Comparison of ENCODE assay signal across 12 cellular contexts in the genomic region with DNA sequence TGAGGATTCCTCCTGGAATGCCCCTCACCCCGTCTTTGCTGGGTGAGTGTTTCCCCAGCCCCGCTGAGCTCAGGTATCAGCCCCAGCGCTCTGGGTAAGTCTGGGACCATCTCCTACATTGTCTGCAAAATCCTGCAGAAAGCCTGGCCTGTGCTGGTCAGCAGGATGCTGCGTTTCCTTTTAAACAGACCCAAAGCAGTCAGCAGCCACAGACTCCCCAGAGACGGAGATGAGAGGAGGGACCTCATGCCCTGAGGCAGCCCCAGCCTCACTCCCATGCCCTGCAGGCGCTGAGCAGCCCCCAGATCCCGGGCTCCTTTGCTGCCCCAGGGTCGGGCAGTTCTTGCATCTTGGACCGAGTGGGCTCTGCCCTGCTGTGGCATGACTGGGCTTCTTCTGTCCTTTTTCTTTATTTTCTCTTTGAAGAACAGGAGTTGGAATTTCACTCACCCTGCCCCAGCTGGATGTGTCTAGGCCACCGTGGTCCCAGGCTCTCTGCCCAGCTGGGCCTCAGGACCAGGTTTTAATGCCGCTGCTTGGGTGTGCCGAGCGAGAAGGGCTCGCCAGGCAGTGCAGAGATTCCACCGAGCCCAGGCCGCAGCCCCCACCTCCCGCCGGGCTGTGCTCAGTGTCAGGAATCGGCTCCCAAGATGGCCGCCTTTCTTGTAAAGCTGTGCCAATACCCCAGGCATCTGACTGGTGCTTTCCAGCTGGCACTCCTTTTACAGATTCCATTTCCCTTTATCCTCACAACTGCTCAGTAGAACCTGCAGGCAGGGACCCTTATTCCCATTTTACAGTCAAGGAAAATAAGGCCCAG. TPM values are rescaled to one million over a fixed set of nuclear protein-coding genes. Genes with fewer than 3 reads are reported as not detected.
DNase-seq lines count a peak whose midpoint lies in the region; ATAC-seq and TF ChIP-seq lines count a peak whose summit lies in the region.
"Had no signal": no experiment of that assay in that cellular context is flagged by ENCODE, and none has a peak within 500 bp of the region (broad histone marks: within the 10 kb centered on the region; RNA-seq: fewer than 3 reads in every experiment).

No MANE protein-coding gene starts in this region.

- TF ChIP-seq EP300 in tibial nerve (IDR thresholded peaks at IDR 0.05) = no peak

- TF ChIP-seq POLR2A in tibial nerve (IDR thresholded peaks at IDR 0.05) = no peak

- H3K36me3 ChIP-seq in colonic mucosa = no peaks in the 10 kb centered on the region
- H3K36me3 ChIP-seq in lower lobe of right lung = peaks cover 24% of the 10 kb centered on the region
- no peaks in the 10 kb centered on the region for H3K36me3 ChIP-seq in tibial nerve
- peaks cover 4% of the 10 kb centered on the region for H3K36me3 ChIP-seq in effector memory CD4-positive, alpha-beta T cell (ENCODE audit: control insufficient read depth, insufficient read depth, low read length)

- intact Hi-C loops in colonic mucosa (cut with DNase I) (loop anchor here (5.0 kb wide), 1 partner anchor 97 kb away; no protein-coding TSS in a partner anchor), lower lobe of right lung (cut with DNase I) (no loop called here)

- WGBS in tibial nerve, 2 donors = 49 to 66% methylated on average over 20 of the region's 20 CpGs

- no peak overlapping the region for H3K27ac Mint-ChIP-seq in activated CD4-positive, alpha-beta memory T cell treated with anti-CD3 and anti-CD28 coated beads, Interleukin-2, amount 10 ng/mL, durations not matched to agents 7 days and 5 days

- no peaks in the 10 kb centered on the region for H3K9me3 Mint-ChIP-seq in activated CD4-positive, alpha-beta memory T cell treated with anti-CD3 and anti-CD28 coated beads, Interleukin-2, amount 10 ng/mL, durations not matched to agents 7 days and 5 days

- H3K27me3 ChIP-seq in colonic mucosa (no peaks in the 10 kb centered on the region), lower lobe of right lung (ENCODE audit: low read depth) (no peaks in the 10 kb centered on the region), tibial nerve (no peaks in the 10 kb centered on the region)
- no peaks in the 10 kb centered on the region for H3K27me3 ChIP-seq in effector memory CD4-positive, alpha-beta T cell (replicated peaks; ENCODE audit: control insufficient read depth, insufficient read depth, low read length, poor library complexity, severe bottlenecking)

- POLR2A ChIA-PET in activated CD4-positive, alpha-beta memory T cell treated with anti-CD3 and anti-CD28 coated beads, Interleukin-2, amount 10 ng/mL, durations not matched to agents 7 days and 5 days (lab: Charles Lee) = interaction anchor here (1.2 kb wide), 1 partner anchor 279 kb away, joined by 3 read pairs; no protein-coding TSS in a partner anchor

- peak; percentile 46 for DNase-seq in NCI-H1694 (lab: John Stamatoyannopoulos, UW)
- DNase-seq in colonic mucosa = no peak
- no peak for DNase-seq in lower lobe of right lung
- DNase-seq in tibial nerve (ENCODE audit: low spot score in 2 of 2) = no peak
- no peak for DNase-seq in amniotic stem cell (lab: John Stamatoyannopoulos, UW)
- DNase-seq in effector memory CD4-positive, alpha-beta T cell = no peak
- DNase-seq in activated CD4-positive, alpha-beta memory T cell treated with anti-CD3 and anti-CD28 coated beads, Interleukin-2, amount 10 ng/mL, durations not matched to agents 7 days and 5 days = no peak
- DNase-seq: naive thymus-derived CD8-positive, alpha-beta T cell had no signal

- H3K4me3 ChIP-seq in colonic mucosa (no peak overlapping the region), lower lobe of right lung (no peak overlapping the region), tibial nerve (no peak overlapping the region)
- H3K4me3 ChIP-seq in effector memory CD4-positive, alpha-beta T cell (ENCODE audit: insufficient read depth, low read depth, low read length, poor library complexity, severe bottlenecking) = no peak overlapping the region

- ATAC-seq in lower lobe of right lung (no peak), HG03571 (IDR thresholded peaks at IDR 0.05; ENCODE audit: unreplicated experiment) (no peak)
- ATAC-seq: naive thymus-derived CD8-positive, alpha-beta T cell had no signal

- H3K9ac ChIP-seq in colonic mucosa (ENCODE audit: low read depth in 2 of 2, low read length in 2 of 2) = no peak overlapping the region
- H3K9ac ChIP-seq: KMS-11 had no signal

- H3K4me1 ChIP-seq in colonic mucosa (peaks cover 17% of the 10 kb centered on the region), lower lobe of right lung (peaks cover 94% of the 10 kb centered on the region), tibial nerve (peaks cover 0 to 71% (median 49%) of the 10 kb centered on the region in 4 donors)
- peaks cover 43% of the 10 kb centered on the region for H3K4me1 ChIP-seq in effector memory CD4-positive, alpha-beta T cell (ENCODE audit: control insufficient read depth, insufficient read depth, low read length, poor library complexity, severe bottlenecking)

- H3K27me3 Mint-ChIP-seq in activated CD4-positive, alpha-beta memory T cell treated with anti-CD3 and anti-CD28 coated beads, Interleukin-2, amount 10 ng/mL, durations not matched to agents 7 days and 5 days = no peaks in the 10 kb centered on the region
- H3K27me3 Mint-ChIP-seq: activated naive CD8-positive, alpha-beta T cell; naive thymus-derived CD8-positive, alpha-beta T cell had no signal

- H3K9me3 ChIP-seq in colonic mucosa = no peaks in the 10 kb centered on the region
- no peaks in the 10 kb centered on the region for H3K9me3 ChIP-seq in lower lobe of right lung
- no peaks in the 10 kb centered on the region for H3K9me3 ChIP-seq in tibial nerve
- no peaks in the 10 kb centered on the region for H3K9me3 ChIP-seq in effector memory CD4-positive, alpha-beta T cell (ENCODE audit: control insufficient read depth, low read length)

- H3K27ac ChIP-seq in colonic mucosa = peak overlapping the region; percentile 9
- H3K27ac ChIP-seq in lower lobe of right lung = peak overlapping the region; percentile 79
- peak overlapping the region; percentile 52 to 87 (median 68) for H3K27ac ChIP-seq in tibial nerve
- H3K27ac ChIP-seq in effector memory CD4-positive, alpha-beta T cell (ENCODE audit: insufficient read depth, low read length, poor library complexity, severe bottlenecking) = no peak overlapping the region
- H3K27ac ChIP-seq: KMS-11, VCaP had no signal

- H3K36me3 Mint-ChIP-seq in activated CD4-positive, alpha-beta memory T cell treated with anti-CD3 and anti-CD28 coated beads, Interleukin-2, amount 10 ng/mL, durations not matched to agents 7 days and 5 days (ENCODE audit: low read depth) = peaks cover 24% of the 10 kb centered on the region
- H3K36me3 Mint-ChIP-seq: activated naive CD8-positive, alpha-beta T cell had no signal

- H3K4me3 Mint-ChIP-seq in activated CD4-positive, alpha-beta memory T cell treated with anti-CD3 and anti-CD28 coated beads, Interleukin-2, amount 10 ng/mL, durations not matched to agents 7 days and 5 days = no peak overlapping the region
- H3K4me3 Mint-ChIP-seq: activated naive CD8-positive, alpha-beta T cell had no signal

- CTCF ChIA-PET in activated CD4-positive, alpha-beta memory T cell treated with anti-CD3 and anti-CD28 coated beads, Interleukin-2, amount 10 ng/mL, durations not matched to agents 7 days and 5 days (lab: Charles Lee) = no interaction called here

- H3K4me1 Mint-ChIP-seq in activated CD4-positive, alpha-beta memory T cell treated with anti-CD3 and anti-CD28 coated beads, Interleukin-2, amount 10 ng/mL, durations not matched to agents 7 days and 5 days = peaks cover 60% of the 10 kb centered on the region

- no peak for TF ChIP-seq CTCF in colonic mucosa (IDR thresholded peaks at IDR 0.05)
- TF ChIP-seq CTCF in lower lobe of right lung (IDR thresholded peaks at IDR 0.05) = no peak
- TF ChIP-seq CTCF in tibial nerve (IDR thresholded peaks at IDR 0.05) = no peak

RNA-seq across cellular contexts. Expression of a gene that starts 43.6 kb away (rescaled TPM):
- total RNA-seq in colonic mucosa (100 to 1,000 TPM in 1 of 2 donors, 10 to 100 TPM in 1; 45.8 to 107 TPM), lower lobe of right lung (30.1 TPM), tibial nerve (100 to 1,000 TPM in 2 of 4 donors, 10 to 100 TPM in 2; 70.1 to 158 (median 94.8) TPM)
- total RNA-seq in activated CD4-positive, alpha-beta memory T cell treated with anti-CD3 and anti-CD28 coated beads, Interleukin-2, amount 10 ng/mL, durations not matched to agents 7 days and 5 days = 10 to 100 TPM; 48.1 to 54.9 TPM
